1 cellular context compared by ENCODE assay signal in genomic region chr1:26111530-26112406, GRCh38.
TF ChIP-seq lines count a peak whose summit lies in the region.

TSS of gene PDIK1L (plus strand) at chr1:26111824. CDS start at chr1:26114309, 2,485 bp downstream.

TF ChIP-seq in HEK293, 187 proteins besides CTCF, POLR2A, EP300 and RAD21 (continued from another document):
- no peak for TF ChIP-seq IKZF3 (tag by site-specific recombination; IDR thresholded peaks at IDR 0.05)
- TF ChIP-seq ZNF391 (tag by site-specific recombination; IDR thresholded peaks at IDR 0.05; ENCODE audit: borderline replicate concordance, low read depth) = peak; percentile 87; the same call in 1 of the 2 replicates
- TF ChIP-seq ZFHX2 (tag by site-specific recombination; conservative IDR thresholded peaks at IDR 0.05) = peak; percentile 77
- TF ChIP-seq TRIM28 (IDR thresholded peaks at IDR 0.05; ENCODE audit: borderline replicate concordance, low read length) = no peak
- TF ChIP-seq ZBTB1 (tag by site-specific recombination; IDR thresholded peaks at IDR 0.05) = no peak; the same call in 1 of the 2 replicates
- TF ChIP-seq ZSCAN5A (tag by site-specific recombination; IDR thresholded peaks at IDR 0.05) = peak; percentile 52; the same call in 1 of the 2 replicates
- no peak for TF ChIP-seq ZNF362 (tag by site-specific recombination; IDR thresholded peaks at IDR 0.05)
- TF ChIP-seq ZNF843 (tag by site-specific recombination; IDR thresholded peaks at IDR 0.05) = peak; percentile 49; the same call in 1 of the 2 replicates
- no peak for TF ChIP-seq BCL6B (tag by site-specific recombination; IDR thresholded peaks at IDR 0.05)
- TF ChIP-seq GLIS1 (tag by site-specific recombination; IDR thresholded peaks at IDR 0.05) = peak; percentile 33; the same call in 1 of the 2 replicates
- TF ChIP-seq ZNF548 (tag by site-specific recombination; IDR thresholded peaks at IDR 0.05) = no peak
- no peak for TF ChIP-seq ZNF19 (tag by site-specific recombination; IDR thresholded peaks at IDR 0.05; ENCODE audit: low read depth)
- peak; percentile 74; the same call in 1 of the 2 replicates for TF ChIP-seq ZNF645 (tag by site-specific recombination; IDR thresholded peaks at IDR 0.05)
- TF ChIP-seq ZNF394 (tag by site-specific recombination; IDR thresholded peaks at IDR 0.05; ENCODE audit: borderline replicate concordance) = peak; percentile 75; the same call in 1 of the 2 replicates
- no peak for TF ChIP-seq ZNF302 (tag by site-specific recombination; IDR thresholded peaks at IDR 0.05; ENCODE audit: low read depth)
- TF ChIP-seq ZNF404 (tag by site-specific recombination; IDR thresholded peaks at IDR 0.05) = no peak
- 0 out of 2 replicates have a peak, but pooled peaks have one; percentile 19 for TF ChIP-seq OVOL3 (tag by site-specific recombination; IDR thresholded peaks at IDR 0.05)
- TF ChIP-seq ZNF830 (tag by site-specific recombination; IDR thresholded peaks at IDR 0.05; ENCODE audit: low read depth) = no peak
- peak; percentile 96 for TF ChIP-seq ZEB2 (tag by site-specific recombination; IDR thresholded peaks at IDR 0.05)
- TF ChIP-seq ZNF530 (tag by site-specific recombination; IDR thresholded peaks at IDR 0.05; ENCODE audit: low read depth) = no peak
- no peak for TF ChIP-seq ZNF23 (tag by site-specific recombination; IDR thresholded peaks at IDR 0.05; ENCODE audit: borderline replicate concordance)
- peak; percentile 67; the same call in 1 of the 2 replicates for TF ChIP-seq ZNF501 (tag by site-specific recombination; IDR thresholded peaks at IDR 0.05)
- no peak for TF ChIP-seq PRDM6 (tag by site-specific recombination; IDR thresholded peaks at IDR 0.05)
- TF ChIP-seq ZFP3 (tag by site-specific recombination; IDR thresholded peaks at IDR 0.05; ENCODE audit: low read depth) = no peak
- no peak for TF ChIP-seq ZNF416 (tag by site-specific recombination; IDR thresholded peaks at IDR 0.05)
- peak; percentile 5 for TF ChIP-seq ZNF610 (tag by site-specific recombination; IDR thresholded peaks at IDR 0.05; ENCODE audit: borderline replicate concordance)
- TF ChIP-seq ZNF366 (tag by site-specific recombination; conservative IDR thresholded peaks at IDR 0.05) = no peak
- TF ChIP-seq ZNF558 (tag by site-specific recombination; IDR thresholded peaks at IDR 0.05) = no peak
- TF ChIP-seq ZNF121 (tag by site-specific recombination; IDR thresholded peaks at IDR 0.05) = no peak
- TF ChIP-seq EGR2 (tag by site-specific recombination; IDR thresholded peaks at IDR 0.05; ENCODE audit: low read depth) = peak; percentile 64
- TF ChIP-seq KLF7 (tag by site-specific recombination; IDR thresholded peaks at IDR 0.05; ENCODE audit: borderline replicate concordance) = 0 out of 2 replicates have a peak, but pooled peaks have one; percentile 36
- peak; percentile 85 for TF ChIP-seq ZBTB8A (tag by site-specific recombination; IDR thresholded peaks at IDR 0.05)
- peak; percentile 57; the same call in 1 of the 2 replicates for TF ChIP-seq ZFP69B (tag by site-specific recombination; IDR thresholded peaks at IDR 0.05)
- TF ChIP-seq ZNF529 (tag by site-specific recombination; IDR thresholded peaks at IDR 0.05; ENCODE audit: insufficient replicate concordance) = no peak
- no peak for TF ChIP-seq ZNF426 (tag by site-specific recombination; IDR thresholded peaks at IDR 0.05)
- TF ChIP-seq ZNF266 (tag by site-specific recombination; IDR thresholded peaks at IDR 0.05; ENCODE audit: low read depth) = no peak
- no peak for TF ChIP-seq ZNF16 (tag by site-specific recombination; IDR thresholded peaks at IDR 0.05; ENCODE audit: low read depth)
- TF ChIP-seq ZNF776 (tag by site-specific recombination; IDR thresholded peaks at IDR 0.05; ENCODE audit: borderline replicate concordance) = no peak
- TF ChIP-seq ZNF677 (tag by site-specific recombination; IDR thresholded peaks at IDR 0.05) = no peak
- no peak for TF ChIP-seq ZNF214 (tag by site-specific recombination; IDR thresholded peaks at IDR 0.05; ENCODE audit: borderline replicate concordance)
- TF ChIP-seq ZNF292 (tag by site-specific recombination; IDR thresholded peaks at IDR 0.05; ENCODE audit: borderline replicate concordance, low read depth) = no peak
- TF ChIP-seq ATF2 (tag by site-specific recombination; IDR thresholded peaks at IDR 0.05; ENCODE audit: low read depth) = no peak
- no peak for TF ChIP-seq ZNF555 (tag by site-specific recombination; conservative IDR thresholded peaks at IDR 0.05)
- peak; percentile 66; the same call in 1 of the 2 replicates for TF ChIP-seq KLF8 (tag by site-specific recombination; IDR thresholded peaks at IDR 0.05)
- no peak for TF ChIP-seq ZNF792 (tag by site-specific recombination; IDR thresholded peaks at IDR 0.05)
- TF ChIP-seq ZNF423 (tag by site-specific recombination; IDR thresholded peaks at IDR 0.05) = no peak
- no peak for TF ChIP-seq ZNF239 (tag by site-specific recombination; IDR thresholded peaks at IDR 0.05)
- no peak for TF ChIP-seq ZNF560 (tag by site-specific recombination; IDR thresholded peaks at IDR 0.05; ENCODE audit: borderline replicate concordance)
- no peak for TF ChIP-seq ZNF571 (tag by site-specific recombination; IDR thresholded peaks at IDR 0.05)
- TF ChIP-seq ZNF596 (tag by site-specific recombination; IDR thresholded peaks at IDR 0.05) = no peak
- TF ChIP-seq ZNF280C (tag by site-specific recombination; IDR thresholded peaks at IDR 0.05) = no peak
- TF ChIP-seq ZNF350 (tag by site-specific recombination; IDR thresholded peaks at IDR 0.05) = no peak
- TF ChIP-seq ZNF473 (tag by site-specific recombination; IDR thresholded peaks at IDR 0.05) = no peak
- no peak for TF ChIP-seq ZNF777 (tag by site-specific recombination; IDR thresholded peaks at IDR 0.05; ENCODE audit: borderline replicate concordance)
- TF ChIP-seq ZSCAN23 (tag by site-specific recombination; IDR thresholded peaks at IDR 0.05) = 0 out of 2 replicates have a peak, but pooled peaks have one; percentile 49
- no peak for TF ChIP-seq ZNF26 (tag by site-specific recombination; IDR thresholded peaks at IDR 0.05)
TF ChIP-seq in HEK293: peak in this region for 67.
